ENCODE assay signal across 1 cellular context in the genomic region with DNA sequence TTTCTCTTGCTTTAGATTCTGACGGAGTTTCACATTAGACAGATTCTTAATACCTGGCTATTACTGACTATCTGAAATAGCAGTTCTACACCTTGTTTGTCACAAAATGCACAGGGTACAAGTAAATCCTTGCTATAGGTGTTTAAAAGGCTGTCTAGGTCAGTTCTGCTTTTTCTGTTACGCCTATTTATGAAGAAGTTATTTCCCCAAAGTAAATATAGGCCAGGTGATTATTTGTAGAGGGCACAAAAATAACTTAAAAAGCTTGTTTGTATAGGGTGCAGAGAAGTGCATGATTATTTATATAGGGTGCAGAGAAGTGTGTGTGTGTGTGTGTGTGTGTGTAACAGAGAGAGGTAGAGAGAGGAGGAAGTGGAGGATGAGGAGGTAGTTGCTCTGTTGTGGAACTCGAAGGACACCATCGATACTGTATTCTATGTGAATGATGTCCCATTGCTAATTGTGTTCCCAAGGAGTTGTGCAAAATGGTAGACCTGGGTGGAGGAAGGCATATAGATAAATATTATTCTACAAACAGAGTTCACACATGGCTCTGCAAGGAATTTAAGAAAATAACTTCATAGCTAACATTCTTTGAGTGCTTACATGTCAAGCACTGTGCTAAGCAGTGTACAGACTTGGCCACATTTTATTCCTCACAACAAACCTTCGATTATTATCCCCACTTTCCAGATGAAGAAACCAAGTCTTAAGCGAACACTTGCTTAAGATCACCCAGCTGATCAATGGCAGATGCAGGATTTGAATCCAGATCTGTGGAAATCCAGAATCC.
TF ChIP-seq lines count a peak whose summit lies in the region.

No MANE protein-coding gene starts in this region.

TF ChIP-seq in HepG2, 621 proteins besides CTCF, POLR2A, EP300 and RAD21:
- TF ChIP-seq, protein P1, sequence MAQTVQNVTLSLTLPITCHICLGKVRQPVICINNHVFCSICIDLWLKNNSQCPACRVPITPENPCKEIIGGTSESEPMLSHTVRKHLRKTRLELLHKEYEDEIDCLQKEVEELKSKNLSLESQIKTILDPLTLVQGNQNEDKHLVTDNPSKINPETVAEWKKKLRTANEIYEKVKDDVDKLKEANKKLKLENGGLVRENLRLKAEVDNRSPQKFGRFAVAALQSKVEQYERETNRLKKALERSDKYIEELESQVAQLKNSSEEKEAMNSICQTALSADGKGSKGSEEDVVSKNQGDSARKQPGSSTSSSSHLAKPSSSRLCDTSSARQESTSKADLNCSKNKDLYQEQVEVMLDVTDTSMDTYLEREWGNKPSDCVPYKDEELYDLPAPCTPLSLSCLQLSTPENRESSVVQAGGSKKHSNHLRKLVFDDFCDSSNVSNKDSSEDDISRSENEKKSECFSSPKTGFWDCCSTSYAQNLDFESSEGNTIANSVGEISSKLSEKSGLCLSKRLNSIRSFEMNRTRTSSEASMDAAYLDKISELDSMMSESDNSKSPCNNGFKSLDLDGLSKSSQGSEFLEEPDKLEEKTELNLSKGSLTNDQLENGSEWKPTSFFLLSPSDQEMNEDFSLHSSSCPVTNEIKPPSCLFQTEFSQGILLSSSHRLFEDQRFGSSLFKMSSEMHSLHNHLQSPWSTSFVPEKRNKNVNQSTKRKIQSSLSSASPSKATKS (CRISPR knock-in tag; IDR thresholded peaks at IDR 0.05), result no peak
- TF ChIP-seq HDAC1 (CRISPR knock-in tag; IDR thresholded peaks at IDR 0.05) (no peak), ZNF562 (CRISPR knock-in tag; IDR thresholded peaks at IDR 0.05; ENCODE audit: borderline replicate concordance) (no peak), FOXJ3 (CRISPR knock-in tag; IDR thresholded peaks at IDR 0.05; ENCODE audit: borderline replicate concordance) (no peak), ZNF816 (CRISPR knock-in tag; IDR thresholded peaks at IDR 0.05; ENCODE audit: borderline replicate concordance) (no peak)
